In the genomic region with DNA sequence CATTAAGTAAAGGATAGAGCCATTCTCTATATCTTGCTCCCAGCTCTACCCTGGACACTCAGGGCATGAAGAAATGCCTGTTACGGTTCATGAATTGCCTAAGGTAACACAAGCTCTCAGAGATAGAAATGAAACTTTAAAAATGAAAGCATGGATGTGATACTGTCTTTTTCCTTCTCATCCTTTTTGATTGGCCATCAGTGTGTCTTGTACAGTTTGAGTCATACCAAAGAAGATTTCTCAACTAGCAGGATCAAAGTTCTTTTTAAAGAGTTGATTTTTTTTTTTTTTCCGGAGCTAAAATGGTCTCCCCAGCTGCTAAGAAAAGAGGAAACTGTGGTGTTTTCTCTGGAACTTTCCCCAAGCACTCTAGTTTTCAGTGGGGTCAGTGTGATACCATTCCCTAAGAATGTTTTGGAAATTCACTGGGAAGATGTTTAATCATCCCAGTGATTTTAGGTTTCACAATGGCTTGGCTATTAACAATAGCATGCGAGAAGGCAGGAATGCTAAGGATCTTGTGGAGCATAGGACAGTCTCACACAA, we compare ENCODE assay signal across 8 cellular contexts.
DNase-seq lines count a peak whose midpoint lies in the region; ATAC-seq and TF ChIP-seq lines count a peak whose summit lies in the region.

No MANE protein-coding gene starts in this region.

- H3K36me3 ChIP-seq in psoas muscle (ENCODE audit: insufficient read depth in 1 of 2, low read depth in 1 of 2), result no peaks in the 10 kb centered on the region

- peak overlapping the region; percentile 11 for H3K27ac ChIP-seq in psoas muscle

- intact Hi-C loops in psoas muscle (cut with DNase I), result no loop called here

- no peak overlapping the region for H3K4me3 ChIP-seq in psoas muscle

- no peaks in the 10 kb centered on the region for H3K27me3 ChIP-seq in psoas muscle (ENCODE audit: insufficient read depth in 3 of 3, low read length in 2 of 3)

- TF ChIP-seq CTCF in psoas muscle (IDR thresholded peaks at IDR 0.05), result no peak

- ATAC-seq in psoas muscle (peak in 2 of 4 donors; percentile 46 to 48), GM18519 (IDR thresholded peaks at IDR 0.05; ENCODE audit: low FRiP score, unreplicated experiment) (no peak)

- DNase-seq in Caki2 (ENCODE audit: low read depth), result peak; percentile 55
- peak; percentile 91 for DNase-seq in SIG-M5 treated with dmso at 0.1 percent for 504 hours (lab: John Stamatoyannopoulos, UW; ENCODE audit: unreplicated experiment)
- DNase-seq in foreskin melanocyte, result peak; percentile 52
- no peak for DNase-seq in psoas muscle
- DNase-seq in NCI-H146 (lab: John Stamatoyannopoulos, UW), result no peak
- no peak for DNase-seq in activated gamma-delta T cell treated with Interleukin-2 at 50 U/mL for 16 hours
- DNase-seq in NCI-H446 (lab: John Stamatoyannopoulos, UW), result no peak

- H3K4me1 ChIP-seq in psoas muscle, result no peaks in the 10 kb centered on the region

- in situ Hi-C loops in Caki2 (cut with HindIII; ENCODE audit: low pct_unique_long_range_greater_than_20kb, low sequenced_read_pairs), result no loop called here

- 27 to 41% (median 32%) methylated on average over 3 of the region's 3 CpGs for WGBS in psoas muscle, 3 donors

- no peaks in the 10 kb centered on the region for H3K9me3 ChIP-seq in psoas muscle

Comparison
In these comparisons a context has a peak if more than half of its experiments do, and no peak if none do; other contexts are left out.
1. DNase-seq: peak in Caki2 (single experiment), SIG-M5 treated with dmso at 0.1 percent for 504 hours (single experiment) and foreskin melanocyte (single experiment); none in psoas muscle (0 of 2), NCI-H146 (single experiment), activated gamma-delta T cell treated with Interleukin-2 at 50 U/mL for 16 hours (single experiment) and NCI-H446 (0 of 2).